Comparison of ENCODE assay signal across 1 cellular context in genomic region chr3:143209715-143210059, GRCh38.
TF ChIP-seq lines count a peak whose summit lies in the region.

No MANE protein-coding gene starts in this region.

TF ChIP-seq in GM23338, 12 proteins besides CTCF, POLR2A, EP300 and RAD21 (continued from another document):
- TF ChIP-seq ZNF462 (CRISPR knock-in tag; IDR thresholded peaks at IDR 0.05) (no peak), EZH2phosphoT487 (IDR thresholded peaks at IDR 0.05; ENCODE audit: unreplicated experiment) (no peak)
